ENCODE assay signal across 21 cellular contexts in genomic region chr7:45258533-45259226, GRCh38.
DNase-seq lines count a peak whose midpoint lies in the region; ATAC-seq and TF ChIP-seq lines count a peak whose summit lies in the region.
"Had no signal": no experiment of that assay in that cellular context is flagged by ENCODE, and none has a peak within 500 bp of the region (broad histone marks: within the 10 kb centered on the region; RNA-seq: fewer than 3 reads in every experiment).

No MANE protein-coding gene starts in this region.

- H3K4me2 ChIP-seq in DOHH2 (ENCODE audit: low read length) (peak overlapping the region; percentile 1; the same call in 1 of the 2 replicates), OCI-LY3 (ENCODE audit: low read length) (peak overlapping the region; percentile 22), neuronal stem cell (ENCODE audit: insufficient read depth, low read length, poor library complexity, severe bottlenecking) (no peak overlapping the region)
- H3K4me2 ChIP-seq: A549 had no signal

- H2BK15ac ChIP-seq in neuronal stem cell (ENCODE audit: low read length), result no peak overlapping the region

- H2AFZ ChIP-seq in OCI-LY3 (ENCODE audit: low read depth, low read length), result no peak overlapping the region
- H2AFZ ChIP-seq in neuronal stem cell (ENCODE audit: low read length), result no peak overlapping the region

- peaks cover 20% of the 10 kb centered on the region for H3K4me1 ChIP-seq in DOHH2 (ENCODE audit: control insufficient read depth, low read length)
- H3K4me1 ChIP-seq in OCI-LY3 (ENCODE audit: low read length), result peaks cover 20% of the 10 kb centered on the region
- H3K4me1 ChIP-seq in neuronal stem cell (ENCODE audit: control insufficient read depth in 2 of 2, insufficient read depth in 1 of 2, low read depth in 1 of 2, low read length in 2 of 2), result peaks cover 0 to 1% of the 10 kb centered on the region in 2 donors
- no peaks in the 10 kb centered on the region for H3K4me1 ChIP-seq in vagina
- H3K4me1 ChIP-seq: A549, SJSA1 had no signal

- no peak for TF ChIP-seq POLR2A in vagina (IDR thresholded peaks at IDR 0.05)

- no peak overlapping the region for H3K18ac ChIP-seq in neuronal stem cell (ENCODE audit: low read length)

- H3K9ac ChIP-seq in OCI-LY3 (ENCODE audit: low read length), result no peak overlapping the region
- H3K9ac ChIP-seq in neuronal stem cell (ENCODE audit: low read depth, low read length, poor library complexity), result no peak overlapping the region

- no peaks in the 10 kb centered on the region for H3K9me3 Mint-ChIP-seq in natural killer cell treated with Interleukin-12 subunit alpha and Interleukin-12 subunit beta and Interleukin-15 and Interleukin-18, amount 100 ng/mL, for 72 hours

- H3K27me3 ChIP-seq in DOHH2 (ENCODE audit: control insufficient read depth, low read length) (peaks cover 26% of the 10 kb centered on the region), OCI-LY3 (ENCODE audit: low read depth, low read length) (no peaks in the 10 kb centered on the region; the same call in 1 of the 2 replicates), neuronal stem cell (ENCODE audit: control insufficient read depth in 3 of 3, insufficient read depth in 3 of 3, low read depth in 1 of 3, low read length in 3 of 3) (peaks cover 0 to 8% (median 2%) of the 10 kb centered on the region in 3 experiments), vagina (no peaks in the 10 kb centered on the region)

- H3K9me3 ChIP-seq in DOHH2 (ENCODE audit: control insufficient read depth, insufficient read depth, low read length) (no peaks in the 10 kb centered on the region), OCI-LY3 (ENCODE audit: insufficient read depth, low read length) (no peaks in the 10 kb centered on the region), neuronal stem cell (replicated peaks in 1 of 2; ENCODE audit: control insufficient read depth in 2 of 2, insufficient read depth in 1 of 2, low read depth in 1 of 2, low read length in 2 of 2) (no peaks in the 10 kb centered on the region), vagina (no peaks in the 10 kb centered on the region)
- H3K9me3 ChIP-seq: A549, SJSA1 had no signal

- in situ Hi-C loops in GM13976 (cut with MboI; ENCODE audit: low sequenced_read_pairs, unreplicated experiment), result loop anchor here (10.0 kb wide), 1 partner anchor 104 kb away; the partner anchor contains the start of gene RAMP3

- no peaks in the 10 kb centered on the region for H4K20me1 ChIP-seq in DOHH2 (ENCODE audit: control insufficient read depth, insufficient read depth, low read depth, low read length)
- H4K20me1 ChIP-seq in OCI-LY3 (ENCODE audit: insufficient read depth, low read length), result no peaks in the 10 kb centered on the region

- H3K4me3 Mint-ChIP-seq in natural killer cell treated with Interleukin-12 subunit alpha and Interleukin-12 subunit beta and Interleukin-15 and Interleukin-18, amount 100 ng/mL, for 72 hours, result no peak overlapping the region
- H3K4me3 Mint-ChIP-seq: CD14-positive monocyte, T-cell had no signal

- H2BK5ac ChIP-seq in neuronal stem cell (ENCODE audit: low read length), result no peak overlapping the region

- H2BK120ac ChIP-seq in neuronal stem cell (ENCODE audit: low read depth, low read length), result no peak overlapping the region

- H3K36me3 Mint-ChIP-seq in natural killer cell treated with Interleukin-12 subunit alpha and Interleukin-12 subunit beta and Interleukin-15 and Interleukin-18, amount 100 ng/mL, for 72 hours, result no peaks in the 10 kb centered on the region
- H3K36me3 Mint-ChIP-seq: CD14-positive monocyte, IgD-negative memory B cell, T-cell had no signal

- no peak overlapping the region for H3K4me3 ChIP-seq in DOHH2 (ENCODE audit: low read length)
- no peak overlapping the region for H3K4me3 ChIP-seq in OCI-LY3 (ENCODE audit: low read length)
- H3K4me3 ChIP-seq in neuronal stem cell (ENCODE audit: low read length in 2 of 2), result no peak overlapping the region
- H3K4me3 ChIP-seq in vagina, result no peak overlapping the region
- H3K4me3 ChIP-seq: A549, SJSA1 had no signal

- no peak overlapping the region for H4K8ac ChIP-seq in neuronal stem cell (ENCODE audit: low read depth, low read length)

- no peaks in the 10 kb centered on the region for H3K9me2 ChIP-seq in DOHH2 (replicated peaks; ENCODE audit: control insufficient read depth, low read length)

- no peaks in the 10 kb centered on the region for H3K79me2 ChIP-seq in DOHH2 (ENCODE audit: control insufficient read depth, low read length)
- no peaks in the 10 kb centered on the region for H3K79me2 ChIP-seq in OCI-LY3 (ENCODE audit: low read length)

- H3F3A ChIP-seq in DOHH2 (ENCODE audit: control insufficient read depth, insufficient read depth), result no peaks in the 10 kb centered on the region

- intact Hi-C loops in vagina (cut with DNase I), result no loop called here

- WGBS in neuronal stem cell (ENCODE audit: extremely low coverage in 2 of 2, insufficient read length in 2 of 2, insufficient replicate concordance in 1 of 2), 2 donors, result no CpG with 5 or more reads among the region's 5 CpGs

- H3K14ac ChIP-seq in neuronal stem cell (ENCODE audit: low read length), result no peak overlapping the region

- peak overlapping the region; percentile 44 for H3K23ac ChIP-seq in neuronal stem cell (ENCODE audit: low read depth, low read length, poor library complexity)

- H2AK5ac ChIP-seq in neuronal stem cell (ENCODE audit: low read depth, low read length), result no peak overlapping the region

- no peak overlapping the region for H3K4ac ChIP-seq in neuronal stem cell (ENCODE audit: low read length)

- H3K27ac ChIP-seq in DOHH2 (ENCODE audit: low read depth, low read length) (no peak overlapping the region), OCI-LY3 (ENCODE audit: low read length) (no peak overlapping the region), neuronal stem cell (replicated peaks; ENCODE audit: low read length) (no peak overlapping the region), vagina (no peak overlapping the region)
- H3K27ac ChIP-seq: A549, SJSA1 had no signal

- H3K4me1 Mint-ChIP-seq in natural killer cell treated with Interleukin-12 subunit alpha and Interleukin-12 subunit beta and Interleukin-15 and Interleukin-18, amount 100 ng/mL, for 72 hours (ENCODE audit: low read depth in 2 of 2), result no peaks in the 10 kb centered on the region
- H3K4me1 Mint-ChIP-seq: CD14-positive monocyte had no signal

- ATAC-seq in GM18907 (IDR thresholded peaks at IDR 0.05; ENCODE audit: unreplicated experiment), result peak; percentile 54
- ATAC-seq in HG03097 (IDR thresholded peaks at IDR 0.05; ENCODE audit: low FRiP score, unreplicated experiment), result no peak
- ATAC-seq in natural killer cell treated with Interleukin-12 subunit alpha and Interleukin-12 subunit beta and Interleukin-15 and Interleukin-18, amount 100 ng/mL, for 72 hours, result no peak
- ATAC-seq: PC-3, T-cell had no signal

- no peak overlapping the region for H3K27ac Mint-ChIP-seq in natural killer cell treated with Interleukin-12 subunit alpha and Interleukin-12 subunit beta and Interleukin-15 and Interleukin-18, amount 100 ng/mL, for 72 hours
- H3K27ac Mint-ChIP-seq: CD14-positive monocyte, T-cell had no signal

- H2BK12ac ChIP-seq in neuronal stem cell (ENCODE audit: low read length), result no peak overlapping the region

- no peak overlapping the region for H4K91ac ChIP-seq in neuronal stem cell (ENCODE audit: low read depth, low read length, poor library complexity)

- no peaks in the 10 kb centered on the region for H3K36me3 ChIP-seq in DOHH2 (ENCODE audit: control insufficient read depth, low read length)
- H3K36me3 ChIP-seq in OCI-LY3 (replicated peaks; ENCODE audit: low read depth, low read length), result no peaks in the 10 kb centered on the region
- no peaks in the 10 kb centered on the region for H3K36me3 ChIP-seq in neuronal stem cell (replicated peaks in 1 of 2; ENCODE audit: control insufficient read depth in 2 of 2, insufficient read depth in 2 of 2, low read length in 2 of 2)
- H3K36me3 ChIP-seq in vagina, result no peaks in the 10 kb centered on the region
- H3K36me3 ChIP-seq: SJSA1 had no signal

- no peaks in the 10 kb centered on the region for H3K79me1 ChIP-seq in neuronal stem cell (ENCODE audit: low read depth, low read length)

- TF ChIP-seq CTCF in DOHH2 (IDR thresholded peaks at IDR 0.05; ENCODE audit: low read depth, low read length, poor library complexity, severe bottlenecking) (no peak), OCI-LY3 (IDR thresholded peaks at IDR 0.05; ENCODE audit: low read depth, low read length) (no peak), vagina (IDR thresholded peaks at IDR 0.05) (no peak), GM13976 (IDR thresholded peaks at IDR 0.05; ENCODE audit: borderline replicate concordance, control extremely low read depth, extremely low read depth, insufficient read depth, missing control alignments) (no peak)

- H3K27me3 Mint-ChIP-seq in natural killer cell treated with Interleukin-12 subunit alpha and Interleukin-12 subunit beta and Interleukin-15 and Interleukin-18, amount 100 ng/mL, for 72 hours, result peaks cover 19 to 21% of the 10 kb centered on the region in 2 donors

- DNase-seq in neuronal stem cell (ENCODE audit: low spot score), result no peak
- no peak for DNase-seq in vagina (ENCODE audit: extremely low spot score in 2 of 2)
- DNase-seq in natural killer cell treated with Interleukin-12 subunit alpha and Interleukin-12 subunit beta and Interleukin-15 and Interleukin-18, amount 100 ng/mL, for 72 hours (ENCODE audit: low spot score), result no peak
- DNase-seq in GM13976 (ENCODE audit: low spot score), result no peak
- DNase-seq: COR-L47; H7; NCI-H1105 treated with DMSO at 0.1 percent for 48 hours; NCI-H1694 treated with DMSO at 0.1 percent for 48 hours; NCI-H345; NCI-H69; NK-92 treated with Interleukin-12 subunit alpha and Interleukin-12 subunit beta, amount 100 ng/mL, for 24 hours; PC-3; T-cell had no signal
